Comparison of ENCODE assay signal across 16 cellular contexts in the genomic region with DNA sequence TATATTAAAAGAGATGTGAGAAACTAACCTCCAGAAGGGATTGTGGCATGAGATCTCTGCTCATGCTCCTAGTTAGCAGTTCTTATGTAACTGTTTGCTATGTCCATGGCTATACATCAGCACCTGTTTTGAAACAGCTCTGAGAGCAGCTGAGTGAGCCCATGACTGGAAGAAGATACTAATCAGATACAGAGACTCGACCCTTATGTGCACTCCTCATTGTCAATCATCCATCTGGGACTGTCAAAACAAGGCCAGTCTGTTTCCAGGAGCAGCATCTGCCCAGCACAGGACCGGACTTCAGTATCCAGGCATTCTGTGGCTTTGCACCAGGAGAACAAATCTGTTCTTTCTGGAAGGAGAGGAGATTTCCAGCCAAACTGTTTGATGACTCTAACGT.
DNase-seq lines count a peak whose midpoint lies in the region; ATAC-seq and TF ChIP-seq lines count a peak whose summit lies in the region.
"Had no signal": no experiment of that assay in that cellular context is flagged by ENCODE, and none has a peak within 500 bp of the region (broad histone marks: within the 10 kb centered on the region; RNA-seq: fewer than 3 reads in every experiment).

No MANE protein-coding gene starts in this region.

- H3K9me3 ChIP-seq in gastrocnemius medialis = no peaks in the 10 kb centered on the region
- no peaks in the 10 kb centered on the region for H3K9me3 ChIP-seq in Peyer's patch
- H3K9me3 ChIP-seq: SJSA1, tibial nerve had no signal

- H3F3A ChIP-seq in GM23338 (replicated peaks; ENCODE audit: low read depth) = no peaks in the 10 kb centered on the region

- peaks cover 27% of the 10 kb centered on the region for H3K4me1 Mint-ChIP-seq in GM23338

- H3K36me3 ChIP-seq in GM23338 (ENCODE audit: insufficient read depth) (no peaks in the 10 kb centered on the region), gastrocnemius medialis (no peaks in the 10 kb centered on the region), Peyer's patch (no peaks in the 10 kb centered on the region)
- H3K36me3 ChIP-seq: SJSA1, tibial nerve had no signal

- intact Hi-C loops in gastrocnemius medialis (cut with DNase I; ENCODE audit: low total_unique reads) = no loop called here

- H3K27ac ChIP-seq in GM23338 (ENCODE audit: low read depth) (0 out of 2 replicates have a peak overlapping the region, but pooled peaks have one; percentile 4), gastrocnemius medialis (peak overlapping the region in 1 of 4 donors; percentile 19), Peyer's patch (no peak overlapping the region)
- H3K27ac ChIP-seq: SJSA1 had no signal

- DNase-seq in GM23338 (ENCODE audit: low spot score) (no peak), NCI-H82 treated with DMSO at 0.1 percent for 48 hours (lab: John Stamatoyannopoulos, UW; ENCODE audit: unreplicated experiment) (peak; percentile 14), fibroblast of villous mesenchyme (ENCODE audit: low read depth) (peak; percentile 32), gastrocnemius medialis (no peak), DMS79 (lab: John Stamatoyannopoulos, UW) (no peak), Peyer's patch (no peak)
- no peak for DNase-seq in stimulated activated naive CD4-positive, alpha-beta T cell (lab: John Stamatoyannopoulos, UW)
- DNase-seq: activated CD8-positive, alpha-beta memory T cell treated with anti-CD3 and anti-CD28 coated beads, Interleukin-2, amount 50 U/mL, for 4 hours; activated effector memory CD4-positive, alpha-beta T cell treated with anti-CD3 and anti-CD28 coated beads, Interleukin-2, amount 50 U/mL, for 16 hours; aorta; cortex of kidney; H9; NCI-H1417 treated with DMSO at 0.1 percent for 48 hours; stimulated activated CD4-positive, alpha-beta T cell treated with anti-CD3 and anti-CD28 coated beads, Interleukin-4, amount 100 ng/mL, for 1 hour had no signal

- no peaks in the 10 kb centered on the region for H3K9me2 ChIP-seq in GM23338 (ENCODE audit: insufficient read depth)

- H3K79me2 ChIP-seq in GM23338 (replicated peaks; ENCODE audit: insufficient read depth) = peaks cover 10% of the 10 kb centered on the region

- no peak overlapping the region for H3K4me2 ChIP-seq in GM23338

- no peaks in the 10 kb centered on the region for H3K36me3 Mint-ChIP-seq in GM23338 (ENCODE audit: low read depth)

- TF ChIP-seq CTCF in GM23338 (conservative IDR thresholded peaks at IDR 0.05; ENCODE audit: low read depth in 2 of 2) (no peak), fibroblast of villous mesenchyme (IDR thresholded peaks at IDR 0.05; ENCODE audit: insufficient read depth, low read depth, low read length) (no peak), gastrocnemius medialis (IDR thresholded peaks at IDR 0.05 in 4 of 5, conservative IDR thresholded peaks at IDR 0.05 in 1 of 5) (no peak), Peyer's patch (IDR thresholded peaks at IDR 0.05) (no peak)

- H3K4me3 ChIP-seq in GM23338 (no peak overlapping the region), fibroblast of villous mesenchyme (ENCODE audit: low read depth, low read length) (no peak overlapping the region), gastrocnemius medialis (no peak overlapping the region), Peyer's patch (no peak overlapping the region)
- H3K4me3 ChIP-seq: SJSA1, tibial nerve had no signal

- no peaks in the 10 kb centered on the region for H4K20me1 ChIP-seq in GM23338 (replicated peaks; ENCODE audit: insufficient read depth)

- H3K27me3 ChIP-seq in GM23338 (ENCODE audit: insufficient read depth) (no peaks in the 10 kb centered on the region), gastrocnemius medialis (no peaks in the 10 kb centered on the region), Peyer's patch (no peaks in the 10 kb centered on the region)
- H3K27me3 ChIP-seq: tibial nerve had no signal

- H3K27ac Mint-ChIP-seq in GM23338 = no peak overlapping the region

- peaks cover 20% of the 10 kb centered on the region for H3K4me1 ChIP-seq in GM23338 (ENCODE audit: insufficient read depth)
- peaks cover 0 to 8% of the 10 kb centered on the region in 2 donors for H3K4me1 ChIP-seq in gastrocnemius medialis
- H3K4me1 ChIP-seq in Peyer's patch = no peaks in the 10 kb centered on the region
- H3K4me1 ChIP-seq: SJSA1 had no signal

- no peak overlapping the region for H3K4me3 Mint-ChIP-seq in GM23338
- H3K4me3 Mint-ChIP-seq: H9 had no signal

- no peak overlapping the region for H2AFZ ChIP-seq in GM23338

- peaks cover 1% of the 10 kb centered on the region for H3K27me3 Mint-ChIP-seq in GM23338 (ENCODE audit: insufficient read depth, low read depth, poor library complexity)

- no peak for TF ChIP-seq POLR2A in gastrocnemius medialis (IDR thresholded peaks at IDR 0.05)
- no peak for TF ChIP-seq POLR2A in Peyer's patch (IDR thresholded peaks at IDR 0.05)

- ATAC-seq in GM23338 (no peak), gastrocnemius medialis (peak; percentile 17 to 34)

- H3K9me3 Mint-ChIP-seq in GM23338 = no peaks in the 10 kb centered on the region
- H3K9me3 Mint-ChIP-seq: H9 had no signal

- in situ Hi-C loops in gastrocnemius medialis (cut with MboI; ENCODE audit: low sequenced_read_pairs in 4 of 4) = no loop called here

TF ChIP-seq in GM23338, 12 proteins besides CTCF, POLR2A, EP300 and RAD21 (continues in another document):
- no peak for TF ChIP-seq EZH2 (IDR thresholded peaks at IDR 0.05; ENCODE audit: low read depth, unreplicated experiment)
- no peak for TF ChIP-seq POLR2AphosphoS5 (IDR thresholded peaks at IDR 0.05; ENCODE audit: low read depth)
- no peak for TF ChIP-seq STAT1 (IDR thresholded peaks at IDR 0.05; ENCODE audit: unreplicated experiment)
- TF ChIP-seq NANOG (IDR thresholded peaks at IDR 0.05; ENCODE audit: borderline replicate concordance) = no peak
- no peak for TF ChIP-seq JUNB (IDR thresholded peaks at IDR 0.05; ENCODE audit: unreplicated experiment)
- no peak for TF ChIP-seq EZH2phosphoT487 (IDR thresholded peaks at IDR 0.05; ENCODE audit: unreplicated experiment)
- TF ChIP-seq, protein P1, sequence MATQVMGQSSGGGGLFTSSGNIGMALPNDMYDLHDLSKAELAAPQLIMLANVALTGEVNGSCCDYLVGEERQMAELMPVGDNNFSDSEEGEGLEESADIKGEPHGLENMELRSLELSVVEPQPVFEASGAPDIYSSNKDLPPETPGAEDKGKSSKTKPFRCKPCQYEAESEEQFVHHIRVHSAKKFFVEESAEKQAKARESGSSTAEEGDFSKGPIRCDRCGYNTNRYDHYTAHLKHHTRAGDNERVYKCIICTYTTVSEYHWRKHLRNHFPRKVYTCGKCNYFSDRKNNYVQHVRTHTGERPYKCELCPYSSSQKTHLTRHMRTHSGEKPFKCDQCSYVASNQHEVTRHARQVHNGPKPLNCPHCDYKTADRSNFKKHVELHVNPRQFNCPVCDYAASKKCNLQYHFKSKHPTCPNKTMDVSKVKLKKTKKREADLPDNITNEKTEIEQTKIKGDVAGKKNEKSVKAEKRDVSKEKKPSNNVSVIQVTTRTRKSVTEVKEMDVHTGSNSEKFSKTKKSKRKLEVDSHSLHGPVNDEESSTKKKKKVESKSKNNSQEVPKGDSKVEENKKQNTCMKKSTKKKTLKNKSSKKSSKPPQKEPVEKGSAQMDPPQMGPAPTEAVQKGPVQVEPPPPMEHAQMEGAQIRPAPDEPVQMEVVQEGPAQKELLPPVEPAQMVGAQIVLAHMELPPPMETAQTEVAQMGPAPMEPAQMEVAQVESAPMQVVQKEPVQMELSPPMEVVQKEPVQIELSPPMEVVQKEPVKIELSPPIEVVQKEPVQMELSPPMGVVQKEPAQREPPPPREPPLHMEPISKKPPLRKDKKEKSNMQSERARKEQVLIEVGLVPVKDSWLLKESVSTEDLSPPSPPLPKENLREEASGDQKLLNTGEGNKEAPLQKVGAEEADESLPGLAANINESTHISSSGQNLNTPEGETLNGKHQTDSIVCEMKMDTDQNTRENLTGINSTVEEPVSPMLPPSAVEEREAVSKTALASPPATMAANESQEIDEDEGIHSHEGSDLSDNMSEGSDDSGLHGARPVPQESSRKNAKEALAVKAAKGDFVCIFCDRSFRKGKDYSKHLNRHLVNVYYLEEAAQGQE (IDR thresholded peaks at IDR 0.05; ENCODE audit: unreplicated experiment) = no peak

Comparison
In these comparisons a context has a peak if more than half of its experiments do, and no peak if none do; other contexts are left out.
1. DNase-seq: peak in NCI-H82 treated with DMSO at 0.1 percent for 48 hours (single experiment) and fibroblast of villous mesenchyme (single experiment); none in GM23338 (single experiment), gastrocnemius medialis (0 of 2), DMS79 (single experiment), Peyer's patch (0 of 3) and stimulated activated naive CD4-positive, alpha-beta T cell (0 of 6).